ENCODE assay signal across 19 cellular contexts in genomic region chr4:4603592-4603991, GRCh38.
DNase-seq lines count a peak whose midpoint lies in the region; ATAC-seq and TF ChIP-seq lines count a peak whose summit lies in the region.
"Had no signal": no experiment of that assay in that cellular context is flagged by ENCODE, and none has a peak within 500 bp of the region (broad histone marks: within the 10 kb centered on the region; RNA-seq: fewer than 3 reads in every experiment).

No MANE protein-coding gene starts in this region.

- H3K36me3 Mint-ChIP-seq in mesothelial cell of epicardium, result peaks cover 10% of the 10 kb centered on the region

- intact Hi-C loops in testis (cut with DNase I; ENCODE audit: low total_unique reads), result no loop called here

- TF ChIP-seq CTCF in choroid plexus epithelial cell (conservative IDR thresholded peaks at IDR 0.05; ENCODE audit: low read depth, low read length), result no peak
- TF ChIP-seq CTCF in mesothelial cell of epicardium (IDR thresholded peaks at IDR 0.05; ENCODE audit: unreplicated experiment), result no peak
- no peak for TF ChIP-seq CTCF in testis (IDR thresholded peaks at IDR 0.05)

- no peaks in the 10 kb centered on the region for H3K4me1 ChIP-seq in testis
- H3K4me1 ChIP-seq: BLaER1 had no signal

- peaks cover 14% of the 10 kb centered on the region for H3K4me1 Mint-ChIP-seq in mesothelial cell of epicardium

- peak overlapping the region; percentile 45 for H3K27ac Mint-ChIP-seq in mesothelial cell of epicardium
- H3K27ac Mint-ChIP-seq: CD4-positive, CD25-positive, alpha-beta regulatory T cell; CD8-positive, alpha-beta T cell; GM23338 had no signal

- no peak overlapping the region for H3K4me3 ChIP-seq in choroid plexus epithelial cell (ENCODE audit: low read depth, low read length)
- H3K4me3 ChIP-seq in testis, result no peak overlapping the region
- H3K4me3 ChIP-seq: BLaER1, GM12878, GM23338 had no signal

- no peak overlapping the region for H3K4me3 Mint-ChIP-seq in mesothelial cell of epicardium
- H3K4me3 Mint-ChIP-seq: CD4-positive, CD25-positive, alpha-beta regulatory T cell; CD8-positive, alpha-beta T cell; GM23338; H9 had no signal

- H3K27ac ChIP-seq in testis, result no peak overlapping the region
- H3K27ac ChIP-seq: BLaER1, C4-2B had no signal

- peak; percentile 52 for DNase-seq in choroid plexus epithelial cell (ENCODE audit: low read depth)
- DNase-seq in islet precursor cell, result peak; percentile 29
- no peak for DNase-seq in mesothelial cell of epicardium (ENCODE audit: low spot score in 2 of 2, unreplicated experiment in 2 of 2)
- no peak for DNase-seq in COR-L47 (lab: John Stamatoyannopoulos, UW)
- DNase-seq in HT-29 (ENCODE audit: low spot score), result no peak
- DNase-seq in testis, result no peak
- DNase-seq: CD4-positive, CD25-positive, alpha-beta regulatory T cell; CD8-positive, alpha-beta T cell; DMS 273 treated with DMSO at 0.1 percent for 48 hours; DMS79; EL; GDM1; H9 had no signal

- no peak for ATAC-seq in GM19023 (IDR thresholded peaks at IDR 0.05; ENCODE audit: unreplicated experiment)
- ATAC-seq: CD8-positive, alpha-beta T cell; GM12878; GM23338; HCT116 had no signal

- 64 to 67% methylated on average over 5 of the region's 5 CpGs for WGBS in testis, 2 donors

- H3K36me3 ChIP-seq in testis (ENCODE audit: low read depth, missing control alignments), result no peaks in the 10 kb centered on the region

- TF ChIP-seq POLR2A in testis (IDR thresholded peaks at IDR 0.05), result no peak

- H3K9me3 ChIP-seq in testis, result no peaks in the 10 kb centered on the region
- H3K9me3 ChIP-seq: BLaER1 had no signal

- no peaks in the 10 kb centered on the region for H3K27me3 Mint-ChIP-seq in mesothelial cell of epicardium (ENCODE audit: low read depth)
- H3K27me3 Mint-ChIP-seq: CD4-positive, CD25-positive, alpha-beta regulatory T cell had no signal

- H3K27me3 ChIP-seq in testis, result no peaks in the 10 kb centered on the region
- H3K27me3 ChIP-seq: BLaER1 had no signal

- peaks cover 3% of the 10 kb centered on the region for H3K9me3 Mint-ChIP-seq in mesothelial cell of epicardium
- H3K9me3 Mint-ChIP-seq: CD8-positive, alpha-beta T cell; GM23338; H9 had no signal

Comparison
In these comparisons a context has a peak if more than half of its experiments do, and no peak if none do; other contexts are left out.
1. DNase-seq: peak in choroid plexus epithelial cell (single experiment) and islet precursor cell (single experiment); none in mesothelial cell of epicardium (0 of 2), COR-L47 (single experiment), HT-29 (single experiment) and testis (single experiment).